Comparison of ENCODE assay signal across 19 cellular contexts in genomic region chr9:109793921-109794320, GRCh38. TPM values are rescaled to one million over a fixed set of nuclear protein-coding genes. Genes with fewer than 3 reads are reported as not detected.
DNase-seq lines count a peak whose midpoint lies in the region; ATAC-seq and TF ChIP-seq lines count a peak whose summit lies in the region.
"Had no signal": no experiment of that assay in that cellular context is flagged by ENCODE, and none has a peak within 500 bp of the region (broad histone marks: within the 10 kb centered on the region; RNA-seq: fewer than 3 reads in every experiment).

No MANE protein-coding gene starts in this region.

- H3K27ac ChIP-seq in PC-3 (ENCODE audit: low read length) (peak overlapping the region; percentile 51), mesenchymal stem cell (ENCODE audit: low read length, poor library complexity, severe bottlenecking) (no peak overlapping the region), suprapubic skin (peak overlapping the region; percentile 57)

- H3K4me1 ChIP-seq in PC-3 (ENCODE audit: insufficient read depth, low read length) (peaks cover 22% of the 10 kb centered on the region), mesenchymal stem cell (ENCODE audit: control insufficient read depth, insufficient read depth, low read depth, low read length) (peaks cover 17% of the 10 kb centered on the region), suprapubic skin (peaks cover 14% of the 10 kb centered on the region)
- H3K4me1 ChIP-seq: left lung had no signal

- no peak overlapping the region for H3K9ac ChIP-seq in PC-3 (ENCODE audit: low read length)
- H3K9ac ChIP-seq in mesenchymal stem cell (ENCODE audit: low read length): peak overlapping the region; percentile 54

- H3K23ac ChIP-seq in mesenchymal stem cell (ENCODE audit: low read length in 2 of 2): no peak overlapping the region

- no peak overlapping the region for H2BK120ac ChIP-seq in mesenchymal stem cell (ENCODE audit: low read depth, low read length)

- POLR2A ChIA-PET in PC-3 (lab: Charles Lee; ENCODE audit: unreplicated experiment): interaction anchor here (0.7 kb wide), 1 partner anchor 11 kb away, joined by 4 read pairs; no protein-coding TSS in a partner anchor

- no peak overlapping the region for H2AFZ ChIP-seq in PC-3 (ENCODE audit: low read length)
- no peak overlapping the region for H2AFZ ChIP-seq in mesenchymal stem cell (ENCODE audit: low read depth, low read length)

- TF ChIP-seq EP300 in suprapubic skin (IDR thresholded peaks at IDR 0.05): no peak

- H3K27me3 ChIP-seq in PC-3 (ENCODE audit: low read length) (no peaks in the 10 kb centered on the region), mesenchymal stem cell (ENCODE audit: control insufficient read depth in 1 of 2, insufficient read depth in 1 of 2, low read length in 2 of 2) (no peaks in the 10 kb centered on the region), suprapubic skin (no peaks in the 10 kb centered on the region)
- H3K27me3 ChIP-seq: left lung had no signal

- H3K9me2 ChIP-seq in PC-3 (replicated peaks; ENCODE audit: low read length): no peaks in the 10 kb centered on the region

- no peaks in the 10 kb centered on the region for H4K20me1 ChIP-seq in PC-3 (ENCODE audit: low read length)

- H3K79me2 ChIP-seq in PC-3 (ENCODE audit: low read length): no peaks in the 10 kb centered on the region

- peak overlapping the region in 1 of 2 experiments; percentile 96 for H2BK12ac ChIP-seq in mesenchymal stem cell (ENCODE audit: low read length in 2 of 2)

- no peak overlapping the region for H4K8ac ChIP-seq in mesenchymal stem cell (ENCODE audit: low read length)

- CTCF ChIA-PET in PC-3 (lab: Charles Lee): interaction anchor here (0.6 kb wide), 1 partner anchor 1877 kb away, joined by 3 read pairs; no protein-coding TSS in a partner anchor

- H3K4me3 ChIP-seq in PC-3 (ENCODE audit: low read length): no peak overlapping the region
- H3K4me3 ChIP-seq in mesenchymal stem cell (ENCODE audit: insufficient read depth in 1 of 2, low read depth in 1 of 2, low read length in 2 of 2): peak overlapping the region in 1 of 2 experiments; percentile 2
- no peak overlapping the region for H3K4me3 ChIP-seq in suprapubic skin
- H3K4me3 ChIP-seq: K562, left lung had no signal

- peak overlapping the region in 1 of 2 experiments; percentile 64 for H3K18ac ChIP-seq in mesenchymal stem cell (ENCODE audit: low read depth in 1 of 2, low read length in 2 of 2)

- H3F3A ChIP-seq in PC-3 (ENCODE audit: low read length, unreplicated experiment): no peaks in the 10 kb centered on the region

- H3K4ac ChIP-seq in mesenchymal stem cell (ENCODE audit: low read depth in 1 of 2, low read length in 2 of 2): no peak overlapping the region

- peaks cover 18% of the 10 kb centered on the region for H3K79me1 ChIP-seq in mesenchymal stem cell (replicated peaks; ENCODE audit: low read length, poor library complexity, severe bottlenecking)

- no peak for TF ChIP-seq POLR2A in suprapubic skin (IDR thresholded peaks at IDR 0.05)

- H2BK5ac ChIP-seq in mesenchymal stem cell (ENCODE audit: low read depth, low read length, poor library complexity, severe bottlenecking): no peak overlapping the region

- H3K36me3 ChIP-seq in PC-3 (ENCODE audit: low read depth, low read length) (no peaks in the 10 kb centered on the region), mesenchymal stem cell (ENCODE audit: control insufficient read depth in 1 of 2, insufficient read depth in 2 of 2, low read depth in 1 of 2, low read length in 2 of 2) (no peaks in the 10 kb centered on the region), suprapubic skin (no peaks in the 10 kb centered on the region)
- H3K36me3 ChIP-seq: left lung had no signal

- intact Hi-C loops in PC-3 (cut with micrococcal nuclease): loop anchor here (2.0 kb wide), 1 partner anchor 23 kb away; no protein-coding TSS in a partner anchor

- H3K14ac ChIP-seq in mesenchymal stem cell (ENCODE audit: low read length in 2 of 2): no peak overlapping the region

- H3K9me3 ChIP-seq in PC-3 (ENCODE audit: low read length) (no peaks in the 10 kb centered on the region), mesenchymal stem cell (ENCODE audit: control insufficient read depth, low read length) (no peaks in the 10 kb centered on the region), suprapubic skin (no peaks in the 10 kb centered on the region)
- H3K9me3 ChIP-seq: left lung had no signal

- H3K4me2 ChIP-seq in PC-3 (ENCODE audit: low read length): peak overlapping the region; percentile 34; the same call in 1 of the 2 replicates
- H3K4me2 ChIP-seq in mesenchymal stem cell (ENCODE audit: low read length, poor library complexity, severe bottlenecking): no peak overlapping the region

- DNase-seq in PC-3 (no peak), amniotic epithelial cell (ENCODE audit: low read depth) (peak; percentile 47), mesenchymal stem cell (peak; percentile 55), suprapubic skin (ENCODE audit: low spot score in 2 of 2) (no peak), SW 1271 (lab: John Stamatoyannopoulos, UW) (no peak), SW480 (ENCODE audit: low spot score) (no peak), DMS 273 treated with DMSO at 0.1 percent for 48 hours (lab: John Stamatoyannopoulos, UW) (no peak)
- DNase-seq: activated CD4-positive, alpha-beta T cell treated with anti-CD3 and anti-CD28 coated beads, Interleukin-2, amount 50 U/mL, for 4 hours; activated gamma-delta T cell treated with Interleukin-2 at 50 U/mL for 16 hours; CD4-positive, alpha-beta memory T cell; effector memory CD8-positive, alpha-beta T cell; left lung; NCI-H187; NCI-H774; occipital lobe had no signal

- H4K91ac ChIP-seq in mesenchymal stem cell (ENCODE audit: low read length): no peak overlapping the region

- no TSS peak for BruUV-seq in PC-3 (replicated peaks; lab: Mats Ljungman, UMichigan)

- TF ChIP-seq CTCF in PC-3 (conservative IDR thresholded peaks at IDR 0.05; ENCODE audit: low read depth, low read length) (no peak), suprapubic skin (IDR thresholded peaks at IDR 0.05) (no peak)

- H2BK15ac ChIP-seq in mesenchymal stem cell (ENCODE audit: low read depth, poor library complexity, severe bottlenecking): no peak overlapping the region

- ATAC-seq in PC-3: no peak
- no peak for ATAC-seq in GM19455 (IDR thresholded peaks at IDR 0.05; ENCODE audit: unreplicated experiment)
- ATAC-seq: effector memory CD8-positive, alpha-beta T cell; K562 had no signal

- no peak overlapping the region for H2AK5ac ChIP-seq in mesenchymal stem cell (ENCODE audit: low read length, severe bottlenecking)

- WGBS in mesenchymal stem cell: 71% methylated on average over 4 of the region's 4 CpGs
- WGBS in suprapubic skin: 86% methylated on average over 4 of the region's 4 CpGs

RNA-seq across cellular contexts. Expression of gene PALM2AKAP2, which starts 13.9 kb away (rescaled TPM):
- total RNA-seq in PC-3 (2014; rRNA removed) (0.22 and 1.2 TPM in 2 replicates), suprapubic skin (1 to 10 TPM in 3 of 4 donors, under 1 TPM in 1; 0.30 to 2.5 (median 1.9) TPM)
- polyA plus RNA-seq in mesenchymal stem cell (2013, experiment 1 of 2): 11.3 TPM
- polyA plus RNA-seq in mesenchymal stem cell (2013, experiment 2 of 2): 10.8 TPM
- total RNA-seq: CD4-positive, alpha-beta memory T cell; K562; OCI-LY7; T-helper 2 cell treated with Interferon-gamma antibody and Interleukin-4, amounts not matched to agents 100 ng/mL and 5 ng/mL, for 36 hours had no signal
- polyA plus RNA-seq: CD4-positive, alpha-beta memory T cell; K562 had no signal

Comparison
In these comparisons a context has a peak if more than half of its experiments do, and no peak if none do; other contexts are left out.
1. DNase-seq: peak in amniotic epithelial cell (single experiment) and mesenchymal stem cell (single experiment); none in PC-3 (single experiment), suprapubic skin (0 of 2), SW 1271 (0 of 2), SW480 (single experiment) and DMS 273 treated with DMSO at 0.1 percent for 48 hours (single experiment).